8 cellular contexts compared by ENCODE assay signal in the genomic region with DNA sequence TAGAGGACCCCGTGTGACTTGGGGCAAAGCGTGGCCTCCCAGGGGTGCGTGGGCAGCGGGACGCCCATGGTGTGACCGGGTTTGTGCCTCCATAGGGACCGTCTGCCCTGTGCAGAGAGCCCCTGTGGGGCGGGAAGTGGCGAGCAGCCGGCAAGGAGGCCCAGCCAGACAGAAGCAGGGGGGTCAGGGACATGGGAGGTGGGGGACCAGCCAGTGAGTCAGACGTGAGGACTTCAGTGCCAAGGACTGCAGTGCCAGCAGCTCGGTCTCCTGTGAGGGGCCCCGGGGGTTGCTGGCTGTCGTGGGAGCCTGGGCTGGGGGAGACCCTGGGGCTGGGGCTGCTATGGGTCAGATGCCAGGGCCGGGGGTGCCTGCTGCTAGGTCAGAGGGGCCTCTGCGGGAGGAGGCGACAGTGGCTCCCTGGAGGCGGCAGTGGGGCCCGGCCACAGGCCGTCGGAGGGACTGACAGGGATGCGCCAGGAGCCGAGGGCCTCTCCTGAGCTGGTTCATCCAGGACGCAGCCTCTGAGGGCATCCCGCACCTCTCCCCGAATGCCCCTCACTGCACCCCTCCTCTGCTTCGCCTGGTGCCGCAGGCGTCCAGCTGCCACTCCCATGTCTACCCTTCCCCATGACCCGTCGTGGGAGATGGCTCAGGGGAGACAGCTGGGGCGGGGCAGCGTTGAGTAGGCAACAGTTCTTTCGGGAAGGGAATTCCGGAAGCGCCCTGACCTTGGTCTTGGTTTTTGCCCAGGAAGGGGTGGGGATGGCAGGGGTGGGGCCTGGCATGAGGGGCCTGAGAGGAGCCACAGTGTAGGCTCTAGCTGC.
DNase-seq lines count a peak whose midpoint lies in the region; ATAC-seq and TF ChIP-seq lines count a peak whose summit lies in the region.

No MANE protein-coding gene starts in this region.

- H3K27me3 Mint-ChIP-seq in CD14-positive monocyte (ENCODE audit: low read depth in 3 of 3) = peaks cover 0 to 1% (median 0%) of the 10 kb centered on the region in 3 donors

- ATAC-seq in esophagus mucosa = peak; percentile 6
- peak; percentile 33 for ATAC-seq in omental fat pad (ENCODE audit: low FRiP score)
- ATAC-seq in GM21381 (IDR thresholded peaks at IDR 0.05; ENCODE audit: unreplicated experiment) = no peak
- ATAC-seq in GM18873 (IDR thresholded peaks at IDR 0.05; ENCODE audit: low FRiP score, unreplicated experiment) = no peak

- H3K27ac ChIP-seq in PC-9 = no peak overlapping the region

- no peaks in the 10 kb centered on the region for H3K79me2 ChIP-seq in PC-9 (ENCODE audit: low read depth)

- H3K36me3 Mint-ChIP-seq in CD14-positive monocyte = peaks cover 39 to 50% of the 10 kb centered on the region in 2 donors

- H3K27me3 ChIP-seq in PC-9 (ENCODE audit: insufficient read depth, low read depth) = no peaks in the 10 kb centered on the region

- peak overlapping the region; percentile 42; the same call in 1 of the 2 replicates for H3K4me2 ChIP-seq in PC-9

- no peak overlapping the region for H3K4me3 Mint-ChIP-seq in CD14-positive monocyte

- no TSS peak for BruUV-seq in PC-9 (replicated peaks; lab: Mats Ljungman, UMichigan)

- H3K4me1 Mint-ChIP-seq in CD14-positive monocyte = no peaks in the 10 kb centered on the region

- no peak overlapping the region for H3K27ac Mint-ChIP-seq in CD14-positive monocyte

- no peaks in the 10 kb centered on the region for H3K36me3 ChIP-seq in PC-9 (ENCODE audit: low read depth)

- CTCF ChIA-PET in PC-9 (lab: Charles Lee) = interaction anchor here (0.6 kb wide), 1 partner anchor 83 kb away, joined by 13 read pairs; no protein-coding TSS in a partner anchor

- no peaks in the 10 kb centered on the region for H3K9me2 ChIP-seq in PC-9 (ENCODE audit: insufficient read depth)

- H4K20me1 ChIP-seq in PC-9 (ENCODE audit: insufficient read depth) = no peaks in the 10 kb centered on the region; the same call in 1 of the 2 replicates

- H3F3A ChIP-seq in PC-9 (ENCODE audit: insufficient read depth, low read depth) = peaks cover 19% of the 10 kb centered on the region

- H3K4me1 ChIP-seq in PC-9 (replicated peaks; ENCODE audit: insufficient read depth) = peaks cover 36% of the 10 kb centered on the region

- TF ChIP-seq CTCF in CD14-positive monocyte (IDR thresholded peaks at IDR 0.05) = no peak
- TF ChIP-seq CTCF in PC-9 (conservative IDR thresholded peaks at IDR 0.05) = no peak
- no peak for TF ChIP-seq CTCF in omental fat pad (IDR thresholded peaks at IDR 0.05)

- DNase-seq in CD14-positive monocyte (ENCODE audit: low spot score) (peak; percentile 44), PC-9 (peak in 1 of 2 experiments; percentile 22), omental fat pad (ENCODE audit: low spot score) (no peak), NAMALWA (ENCODE audit: low spot score) (no peak), putamen (ENCODE audit: low spot score) (no peak)

- H2AFZ ChIP-seq in PC-9 = no peak overlapping the region

- H3K4me3 ChIP-seq in PC-9 = no peak overlapping the region

- POLR2A ChIA-PET in PC-9 (lab: Charles Lee; ENCODE audit: unreplicated experiment) = interaction anchor here (0.6 kb wide), 1 partner anchor 528 kb away, joined by 7 read pairs; no protein-coding TSS in a partner anchor

- intact Hi-C loops in CD14-positive monocyte (cut with micrococcal nuclease) = no loop called here
- intact Hi-C loops in PC-9 (cut with micrococcal nuclease; ENCODE audit: unreplicated experiment) = loop anchor here (2.0 to 5.0 kb wide), 2 partner anchors 123 to 524 kb away; no protein-coding TSS in a partner anchor

- no peaks in the 10 kb centered on the region for H3K9me3 Mint-ChIP-seq in CD14-positive monocyte

- H3K9me3 ChIP-seq in PC-9 (ENCODE audit: insufficient read depth, low read depth) = no peaks in the 10 kb centered on the region

Comparison
In these comparisons a context has a peak if more than half of its experiments do, and no peak if none do; other contexts are left out.
1. ATAC-seq: peak in esophagus mucosa (single experiment) and omental fat pad (single experiment); none in GM21381 (single experiment) and GM18873 (single experiment).